ENCODE assay signal across 2 cellular contexts in genomic region chr15:75764845-75765550, GRCh38. TPM values are rescaled to one million over a fixed set of nuclear protein-coding genes. Genes with fewer than 3 reads are reported as not detected.
"Had no signal": no experiment of that assay in that cellular context is flagged by ENCODE, and none has a peak within 500 bp of the region (broad histone marks: within the 10 kb centered on the region; RNA-seq: fewer than 3 reads in every experiment).

No MANE protein-coding gene starts in this region.

RNA-seq across cellular contexts. Expression of gene CSPG4, which starts 52.4 kb away (rescaled TPM):
- total RNA-seq: naive thymus-derived CD4-positive, alpha-beta T cell; natural killer cell treated with Interleukin-12 subunit alpha and Interleukin-12 subunit beta and Interleukin-15 and Interleukin-18, amount 100 ng/mL, for 72 hours had no signal
